Comparison of ENCODE assay signal across 27 cellular contexts in genomic region chr22:49510718-49511117, GRCh38.
DNase-seq lines count a peak whose midpoint lies in the region; ATAC-seq, FAIRE-seq and TF ChIP-seq lines count a peak whose summit lies in the region.
"Had no signal": no experiment of that assay in that cellular context is flagged by ENCODE, and none has a peak within 500 bp of the region (broad histone marks: within the 10 kb centered on the region; RNA-seq: fewer than 3 reads in every experiment).

No MANE protein-coding gene starts in this region.

- H3K27ac Mint-ChIP-seq in activated naive CD8-positive, alpha-beta T cell treated with anti-CD3 and anti-CD28 coated beads, Interleukin-2, amount 50 U/mL, for 24 hours = peak overlapping the region; percentile 70
- H3K27ac Mint-ChIP-seq in stimulated activated memory B cell treated with anti-CD40 and anti-IgM and Interleukin-4, amounts not matched to agents 10 μg/mL and 1 μg/mL and 100 μg/mL, for 72 hours = peak overlapping the region; percentile 81
- H3K27ac Mint-ChIP-seq: H9, neural progenitor cell had no signal

- ATAC-seq in HepG2 (no peak), right lobe of liver (no peak)
- ATAC-seq in activated naive CD8-positive, alpha-beta T cell treated with anti-CD3 and anti-CD28 coated beads, Interleukin-2, amount 50 U/mL, for 24 hours = no peak
- no peak for ATAC-seq in stimulated activated memory B cell treated with anti-CD40 and anti-IgM and Interleukin-4, amounts not matched to agents 10 μg/mL and 1 μg/mL and 100 μg/mL, for 72 hours
- ATAC-seq: SK-N-SH treated with all-trans-retinoic acid at 6 μM for 48 hours had no signal

- POLR2A ChIA-PET in HepG2 (lab: Yijun Ruan, JAX) = no interaction called here

- H3K9me3 ChIP-seq in HepG2 (ENCODE audit: low read length) = peaks cover 8% of the 10 kb centered on the region
- H3K9me3 ChIP-seq in right lobe of liver = peaks cover 0 to 4% (median 0%) of the 10 kb centered on the region in 4 donors
- no peaks in the 10 kb centered on the region for H3K9me3 ChIP-seq in SU-DHL-6 (ENCODE audit: insufficient read depth, low read length)
- no peaks in the 10 kb centered on the region for H3K9me3 ChIP-seq in MM.1S (replicated peaks; ENCODE audit: insufficient read depth, low read length)

- H3F3A ChIP-seq in SU-DHL-6 (ENCODE audit: insufficient read depth) (peaks cover 11% of the 10 kb centered on the region; the same call in 1 of the 2 replicates), MM.1S (ENCODE audit: insufficient read depth, low read length) (no peaks in the 10 kb centered on the region)

- H3K79me2 ChIP-seq in HepG2 (ENCODE audit: insufficient read depth, low read length) (no peaks in the 10 kb centered on the region), SU-DHL-6 (ENCODE audit: insufficient read depth, low read length) (no peaks in the 10 kb centered on the region), MM.1S (ENCODE audit: low read length) (no peaks in the 10 kb centered on the region)
- H3K79me2 ChIP-seq: parathyroid adenoma had no signal

- H3K9me3 Mint-ChIP-seq in activated naive CD8-positive, alpha-beta T cell treated with anti-CD3 and anti-CD28 coated beads, Interleukin-2, amount 50 U/mL, for 24 hours = peaks cover 23% of the 10 kb centered on the region
- peaks cover 19% of the 10 kb centered on the region for H3K9me3 Mint-ChIP-seq in stimulated activated memory B cell treated with anti-CD40 and anti-IgM and Interleukin-4, amounts not matched to agents 10 μg/mL and 1 μg/mL and 100 μg/mL, for 72 hours

- WGBS in HepG2 (ENCODE audit: low lambda C conversion rate) = 0% methylated on average over 1 of the region's 1 CpG
- 76% methylated on average over 1 of the region's 1 CpG for WGBS in right lobe of liver (ENCODE audit: insufficient coverage, low coverage, low lambda C conversion rate, missing lambda C conversion rate)

- H3K4me2 ChIP-seq in HepG2 (ENCODE audit: low read depth, low read length) (no peak overlapping the region), SU-DHL-6 (ENCODE audit: low read depth, low read length, poor library complexity, severe bottlenecking) (no peak overlapping the region), MM.1S (ENCODE audit: low read depth, low read length) (no peak overlapping the region)
- H3K4me2 ChIP-seq: KMS-11, neural progenitor cell had no signal

- CTCF ChIA-PET in HepG2 (lab: Yijun Ruan, JAX; ENCODE audit: low intra/inter-chr PET ratio, low total read pairs) = no interaction called here

- H3K9ac ChIP-seq in HepG2 (ENCODE audit: insufficient read depth, low read depth, low read length) = no peak overlapping the region
- H3K9ac ChIP-seq in SU-DHL-6 (ENCODE audit: low read length) = no peak overlapping the region
- no peak overlapping the region for H3K9ac ChIP-seq in MM.1S (ENCODE audit: low read length)
- H3K9ac ChIP-seq: BLaER1, KMS-11, neural progenitor cell, parathyroid adenoma had no signal

- H3K4me1 ChIP-seq in HepG2 (ENCODE audit: insufficient read depth, low read length) (no peaks in the 10 kb centered on the region), right lobe of liver (no peaks in the 10 kb centered on the region), MM.1S (ENCODE audit: low read length) (no peaks in the 10 kb centered on the region)
- H3K4me1 ChIP-seq: breast epithelium, parathyroid adenoma had no signal

- no peaks in the 10 kb centered on the region for H4K20me1 ChIP-seq in HepG2 (ENCODE audit: insufficient read depth, low read length)
- no peaks in the 10 kb centered on the region for H4K20me1 ChIP-seq in SU-DHL-6 (ENCODE audit: low read depth, low read length)
- H4K20me1 ChIP-seq in MM.1S (ENCODE audit: insufficient read depth, low read length) = no peaks in the 10 kb centered on the region
- H4K20me1 ChIP-seq: BLaER1 had no signal

- peaks cover 11% of the 10 kb centered on the region for H3K4me1 Mint-ChIP-seq in activated naive CD8-positive, alpha-beta T cell treated with anti-CD3 and anti-CD28 coated beads, Interleukin-2, amount 50 U/mL, for 24 hours
- peaks cover 21% of the 10 kb centered on the region for H3K4me1 Mint-ChIP-seq in stimulated activated memory B cell treated with anti-CD40 and anti-IgM and Interleukin-4, amounts not matched to agents 10 μg/mL and 1 μg/mL and 100 μg/mL, for 72 hours

- no peak for TF ChIP-seq POLR2A in HepG2 (IDR thresholded peaks at IDR 0.05; ENCODE audit: insufficient read depth in 1 of 2, low read depth in 2 of 2, low read length in 2 of 2)
- TF ChIP-seq POLR2A in right lobe of liver (IDR thresholded peaks at IDR 0.05) = no peak

- no peak overlapping the region for H3K4me3 Mint-ChIP-seq in activated naive CD8-positive, alpha-beta T cell treated with anti-CD3 and anti-CD28 coated beads, Interleukin-2, amount 50 U/mL, for 24 hours
- H3K4me3 Mint-ChIP-seq in stimulated activated memory B cell treated with anti-CD40 and anti-IgM and Interleukin-4, amounts not matched to agents 10 μg/mL and 1 μg/mL and 100 μg/mL, for 72 hours = no peak overlapping the region
- H3K4me3 Mint-ChIP-seq: H9, neural progenitor cell had no signal

- no peak for TF ChIP-seq CTCF in HepG2 (CRISPR knock-in tag; IDR thresholded peaks at IDR 0.05)
- no peak for TF ChIP-seq CTCF in right lobe of liver (IDR thresholded peaks at IDR 0.05)
- no peak for TF ChIP-seq CTCF in SU-DHL-6 (IDR thresholded peaks at IDR 0.05; ENCODE audit: insufficient read depth, low read length, poor library complexity, severe bottlenecking)
- no peak for TF ChIP-seq CTCF in MM.1S (IDR thresholded peaks at IDR 0.05; ENCODE audit: low read length)

- H3K27ac ChIP-seq in HepG2 (ENCODE audit: extremely low read length, insufficient read depth, low read length) = no peak overlapping the region
- no peak overlapping the region for H3K27ac ChIP-seq in right lobe of liver
- no peak overlapping the region for H3K27ac ChIP-seq in SU-DHL-6 (ENCODE audit: low read depth, low read length)
- no peak overlapping the region for H3K27ac ChIP-seq in MM.1S (ENCODE audit: low read length)
- H3K27ac ChIP-seq: breast epithelium, coronary artery, KMS-11, neural progenitor cell, parathyroid adenoma, WERI-Rb-1 had no signal

- BruUV-seq in HepG2 (replicated peaks; lab: Mats Ljungman, UMichigan) = no TSS peak

- DNase-seq in HepG2 (ENCODE audit: low spot score) (no peak), right lobe of liver (no peak), MM.1S (no peak), cerebellar cortex (ENCODE audit: low spot score) (no peak), NCI-H345 treated with DMSO at 0.1 percent for 48 hours (lab: John Stamatoyannopoulos, UW; ENCODE audit: unreplicated experiment) (no peak)
- DNase-seq in activated naive CD8-positive, alpha-beta T cell treated with anti-CD3 and anti-CD28 coated beads, Interleukin-2, amount 50 U/mL, for 24 hours = no peak
- DNase-seq: ACHN; activated gamma-delta T cell; effector memory CD4-positive, alpha-beta T cell; erythroblast; H9; NCI-H1436; NCI-H446 treated with DMSO at 0.1 percent for 48 hours; T-helper 9 cell; WERI-Rb-1 had no signal

- TF ChIP-seq RAD21 in HepG2 (CRISPR knock-in tag; IDR thresholded peaks at IDR 0.05) = no peak

- H2AFZ ChIP-seq in HepG2 (ENCODE audit: low read length) (no peak overlapping the region), SU-DHL-6 (ENCODE audit: low read depth, low read length, severe bottlenecking) (peak overlapping the region; percentile 80), MM.1S (ENCODE audit: low read length) (no peak overlapping the region)
- H2AFZ ChIP-seq: neural progenitor cell, parathyroid adenoma had no signal

- no peaks in the 10 kb centered on the region for H3K9me2 ChIP-seq in SU-DHL-6 (replicated peaks; ENCODE audit: insufficient read depth, low read length)
- H3K9me2 ChIP-seq in MM.1S (replicated peaks; ENCODE audit: insufficient read depth, low read length) = no peaks in the 10 kb centered on the region

- H3K36me3 Mint-ChIP-seq in activated naive CD8-positive, alpha-beta T cell treated with anti-CD3 and anti-CD28 coated beads, Interleukin-2, amount 50 U/mL, for 24 hours (ENCODE audit: low read depth) = peaks cover 9% of the 10 kb centered on the region
- H3K36me3 Mint-ChIP-seq in stimulated activated memory B cell treated with anti-CD40 and anti-IgM and Interleukin-4, amounts not matched to agents 10 μg/mL and 1 μg/mL and 100 μg/mL, for 72 hours = peaks cover 36% of the 10 kb centered on the region

- H3K27me3 Mint-ChIP-seq in activated naive CD8-positive, alpha-beta T cell treated with anti-CD3 and anti-CD28 coated beads, Interleukin-2, amount 50 U/mL, for 24 hours = no peaks in the 10 kb centered on the region
- H3K27me3 Mint-ChIP-seq in stimulated activated memory B cell treated with anti-CD40 and anti-IgM and Interleukin-4, amounts not matched to agents 10 μg/mL and 1 μg/mL and 100 μg/mL, for 72 hours = no peaks in the 10 kb centered on the region

- no peak for TF ChIP-seq EP300 in HepG2 (IDR thresholded peaks at IDR 0.05; ENCODE audit: low read depth in 2 of 2, low read length in 2 of 2)
- no peak for TF ChIP-seq EP300 in HepG2 (CRISPR knock-in tag; IDR thresholded peaks at IDR 0.05; ENCODE audit: borderline replicate concordance)

- H3K36me3 ChIP-seq in HepG2 (replicated peaks in 1 of 2; ENCODE audit: control insufficient read depth in 1 of 2, insufficient read depth in 2 of 2, low read length in 2 of 2) = no peaks in the 10 kb centered on the region
- no peaks in the 10 kb centered on the region for H3K36me3 ChIP-seq in right lobe of liver
- no peaks in the 10 kb centered on the region for H3K36me3 ChIP-seq in SU-DHL-6 (ENCODE audit: low read length)
- no peaks in the 10 kb centered on the region for H3K36me3 ChIP-seq in MM.1S (replicated peaks; ENCODE audit: insufficient read depth, low read length)
- H3K36me3 ChIP-seq: BLaER1, breast epithelium, neural progenitor cell, WERI-Rb-1 had no signal

- no peak for FAIRE-seq in HepG2 (lab: Jason Lieb, UNC)
- FAIRE-seq: D721Med, HTR-8/SVneo had no signal

- H3K27me3 ChIP-seq in HepG2 (ENCODE audit: control insufficient read depth in 1 of 2, insufficient read depth in 2 of 2, low read length in 2 of 2) (peaks cover 0 to 5% of the 10 kb centered on the region in 2 experiments; a peak in 1 of 5 replicates), right lobe of liver (no peaks in the 10 kb centered on the region), SU-DHL-6 (ENCODE audit: low read length) (no peaks in the 10 kb centered on the region), MM.1S (replicated peaks; ENCODE audit: insufficient read depth, low read length) (no peaks in the 10 kb centered on the region)
- H3K27me3 ChIP-seq: BLaER1, neural progenitor cell, spleen had no signal

- intact Hi-C loops in HepG2 (cut with micrococcal nuclease; ENCODE audit: unreplicated experiment) (no loop called here), right lobe of liver (cut with DNase I) (no loop called here)

- H3K4me3 ChIP-seq in HepG2 (replicated peaks in 1 of 3; ENCODE audit: insufficient read depth in 1 of 3, low read depth in 2 of 3, low read length in 3 of 3) (no peak overlapping the region), right lobe of liver (no peak overlapping the region), SU-DHL-6 (ENCODE audit: insufficient read depth, low read length, poor library complexity, severe bottlenecking) (no peak overlapping the region), MM.1S (ENCODE audit: low read length) (no peak overlapping the region)
- H3K4me3 ChIP-seq: BLaER1, breast epithelium, coronary artery, neural progenitor cell, spleen had no signal

- in situ Hi-C loops in HepG2 (cut with HindIII; ENCODE audit: extremely low pct_ligation_motif_present, low pct_unique_long_range_greater_than_20kb) = no loop called here
